In genomic region chr17:81958633-81959342, GRCh38 we compare ENCODE assay signal across 11 cellular contexts. TPM values are rescaled to one million over a fixed set of nuclear protein-coding genes. Genes with fewer than 3 reads are reported as not detected.
A peak's percentile ranks its signal among the peaks of the same experiment; 100 is the strongest.
DNase-seq lines count a peak whose midpoint lies in the region; ATAC-seq and TF ChIP-seq lines count a peak whose summit lies in the region.
"Had no signal": no experiment of that assay in that cellular context is flagged by ENCODE, and none has a peak within 500 bp of the region (broad histone marks: within the 10 kb centered on the region; RNA-seq: fewer than 3 reads in every experiment).

No MANE protein-coding gene starts in this region.

- no peak overlapping the region for H3K27ac Mint-ChIP-seq in T-helper 17 cell

- TF ChIP-seq POLR2A in stomach (IDR thresholded peaks at IDR 0.05) = no peak

- H3K4me1 ChIP-seq in cardiac muscle cell (ENCODE audit: low read depth) = no peaks in the 10 kb centered on the region
- H3K4me1 ChIP-seq in stomach = peaks cover 20 to 28% (median 26%) of the 10 kb centered on the region in 4 donors
- peaks cover 34% of the 10 kb centered on the region for H3K4me1 ChIP-seq in SJCRH30

- peaks cover 11% of the 10 kb centered on the region for H3K27me3 Mint-ChIP-seq in T-helper 17 cell

- H3K27ac ChIP-seq in cardiac muscle cell (no peak overlapping the region), stomach (no peak overlapping the region), SJCRH30 (no peak overlapping the region)
- H3K27ac ChIP-seq: coronary artery, spleen had no signal

- H3K4me1 Mint-ChIP-seq in T-helper 17 cell = no peaks in the 10 kb centered on the region

- ATAC-seq in Right ventricle myocardium inferior (no peak), T-helper 17 cell (no peak), HG03342 (IDR thresholded peaks at IDR 0.05; ENCODE audit: unreplicated experiment) (no peak), HG03354 (IDR thresholded peaks at IDR 0.05; ENCODE audit: poor library complexity, severe bottlenecking, unreplicated experiment) (no peak)

- H3K36me3 ChIP-seq in cardiac muscle cell = no peaks in the 10 kb centered on the region
- H3K36me3 ChIP-seq in stomach = no peaks in the 10 kb centered on the region
- no peaks in the 10 kb centered on the region for H3K36me3 ChIP-seq in SJCRH30
- H3K36me3 ChIP-seq: spleen had no signal

- H3K9me3 ChIP-seq in cardiac muscle cell (ENCODE audit: low read depth) (no peaks in the 10 kb centered on the region), T-helper 17 cell (ENCODE audit: control insufficient read depth, low read length, poor library complexity, severe bottlenecking) (no peaks in the 10 kb centered on the region), stomach (no peaks in the 10 kb centered on the region), SJCRH30 (replicated peaks) (peaks cover 4% of the 10 kb centered on the region; the same call in 1 of the 2 replicates)
- H3K9me3 ChIP-seq: spleen had no signal

- H3K4me3 Mint-ChIP-seq in T-helper 17 cell = peak overlapping the region; percentile 75

- DNase-seq in cardiac muscle cell (ENCODE audit: low read depth in 1 of 2, low spot score in 1 of 2) (no peak), Right ventricle myocardium inferior (ENCODE audit: missing footprints) (no peak), T-helper 17 cell (no peak), islet precursor cell (peak; percentile 54), stomach (no peak), SJCRH30 (no peak)

- H3K36me3 Mint-ChIP-seq in T-helper 17 cell (ENCODE audit: low read depth) = no peaks in the 10 kb centered on the region

- 50 to 61% (median 56%) methylated on average over 4 to 15 of the region's 15 CpGs for WGBS in stomach, 5 donors

- H3K4me3 ChIP-seq in cardiac muscle cell (peak overlapping the region; percentile 30), stomach (peak overlapping the region in 3 of 4 donors; percentile 44 to 62 (median 52)), SJCRH30 (no peak overlapping the region)

- TF ChIP-seq CTCF in cardiac muscle cell (IDR thresholded peaks at IDR 0.05; ENCODE audit: low read depth, low read length) (no peak), stomach (IDR thresholded peaks at IDR 0.05) (no peak)

- H3K27me3 ChIP-seq in cardiac muscle cell (peaks cover 58% of the 10 kb centered on the region), stomach (peaks cover 19 to 97% (median 53%) of the 10 kb centered on the region in 3 donors), SJCRH30 (peaks cover 5% of the 10 kb centered on the region; the same call in 1 of the 2 replicates)

- intact Hi-C loops in Right ventricle myocardium inferior (cut with DNase I) = loop anchor here (1.0 to 5.0 kb wide), 2 partner anchors 63 to 194 kb away; no protein-coding TSS in a partner anchor
- intact Hi-C loops in stomach (cut with DNase I; ENCODE audit: low total_unique reads) = no loop called here

- no peak for TF ChIP-seq EP300 in stomach (IDR thresholded peaks at IDR 0.05)

RNA-seq across cellular contexts. Expression of gene NOTUM, which starts 2.2 kb away (rescaled TPM):
- 7.4 and 8.1 TPM in 2 replicates for total RNA-seq in cardiac muscle cell
- polyA plus RNA-seq in cardiac muscle cell = 4.2 and 8.8 TPM in 2 replicates
- 0.89 TPM for total RNA-seq in Right ventricle myocardium inferior
- not detected for total RNA-seq in T-helper 17 cell
- 1 to 10 TPM in 1 of 5 donors, under 1 TPM in 1, not detected in 3; 0.58 to 1.5 TPM for total RNA-seq in stomach
- 1 to 10 TPM in 1 of 3 donors, under 1 TPM in 2; 0.37 to 3.8 (median 0.46) TPM for polyA plus RNA-seq in stomach
- total RNA-seq in SJCRH30 (2014; rRNA removed; shearing (Covaris generic)) = 1.8 and 3.3 TPM in 2 replicates
- total RNA-seq: mononuclear cell had no signal

RNA-seq across cellular contexts. Expression of gene MYADML2, which starts 11.8 kb away (rescaled TPM):
- total RNA-seq in cardiac muscle cell = 12.2 and 22.8 TPM in 2 replicates
- 17.1 and 17.9 TPM in 2 replicates for polyA plus RNA-seq in cardiac muscle cell
- total RNA-seq in Right ventricle myocardium inferior = 3.7 TPM
- not detected for total RNA-seq in T-helper 17 cell
- not detected for total RNA-seq in stomach
- polyA plus RNA-seq in stomach = not detected
- 0.81 and 0.85 TPM in 2 replicates for total RNA-seq in SJCRH30 (2014; rRNA removed; shearing (Covaris generic))
- total RNA-seq: mononuclear cell, spleen had no signal
- polyA plus RNA-seq: spleen had no signal

RNA-seq across cellular contexts. Expression of gene ASPSCR1, which starts 18.6 kb away (rescaled TPM):
- total RNA-seq in cardiac muscle cell (48.5 and 58.9 TPM in 2 replicates), Right ventricle myocardium inferior (25.5 TPM), T-helper 17 cell (10 to 100 TPM; 38.1 to 40.1 TPM), stomach (100 to 1,000 TPM in 1 of 5 donors, 10 to 100 TPM in 4; 11.7 to 143 (median 34.8) TPM)
- polyA plus RNA-seq in cardiac muscle cell (63.1 and 74.0 TPM in 2 replicates), stomach (10 to 100 TPM; 56.9 to 82.0 (median 60.8) TPM)
- 40.6 and 42.6 TPM in 2 replicates for total RNA-seq in SJCRH30 (2014; rRNA removed; shearing (Covaris generic))

RNA-seq across cellular contexts. Expression of gene PYCR1, which starts 21.7 kb away (rescaled TPM):
- 109 and 162 TPM in 2 replicates for total RNA-seq in cardiac muscle cell
- polyA plus RNA-seq in cardiac muscle cell = 147 and 153 TPM in 2 replicates
- 6.2 TPM for total RNA-seq in Right ventricle myocardium inferior
- 1 to 10 TPM in 1 of 2 donors, under 1 TPM in 1; 0.72 to 1.9 TPM for total RNA-seq in T-helper 17 cell
- 10 to 100 TPM in 3 of 5 donors, 1 to 10 TPM in 1, not detected in 1; 8.9 to 28.8 (median 15.7) TPM for total RNA-seq in stomach
- 10 to 100 TPM; 20.0 to 73.8 (median 47.4) TPM for polyA plus RNA-seq in stomach
- 152 and 159 TPM in 2 replicates for total RNA-seq in SJCRH30 (2014; rRNA removed; shearing (Covaris generic))

RNA-seq across cellular contexts. Expression of gene MAFG, which starts 31.3 kb away (rescaled TPM):
- total RNA-seq in cardiac muscle cell (14.8 and 16.1 TPM in 2 replicates), Right ventricle myocardium inferior (26.2 TPM), T-helper 17 cell (10 to 100 TPM; 15.4 to 23.0 TPM), stomach (10 to 100 TPM in 4 of 5 donors, 1 to 10 TPM in 1; 2.3 to 30.4 (median 20.3) TPM)
- polyA plus RNA-seq in cardiac muscle cell (23.9 and 27.0 TPM in 2 replicates), stomach (1 to 10 TPM; 7.2 to 8.9 (median 8.1) TPM)
- total RNA-seq in SJCRH30 (2014; rRNA removed; shearing (Covaris generic)) = 27.3 and 29.0 TPM in 2 replicates
